In genomic region chr7:101814996-101815825, GRCh38 we compare ENCODE assay signal across 8 cellular contexts. TPM values are rescaled to one million over a fixed set of nuclear protein-coding genes. Genes with fewer than 3 reads are reported as not detected.
DNase-seq lines count a peak whose midpoint lies in the region; ATAC-seq and TF ChIP-seq lines count a peak whose summit lies in the region.

No MANE protein-coding gene starts in this region.

- H3K36me3 ChIP-seq in NT2/D1 (ENCODE audit: insufficient read depth, insufficient read length, low read length) (peaks cover 6% of the 10 kb centered on the region), ovary (no peaks in the 10 kb centered on the region), upper lobe of right lung (no peaks in the 10 kb centered on the region)

- DNase-seq in NCI-H524 (lab: John Stamatoyannopoulos, UW) (peak; percentile 22 to 67), NCI-H524 treated with DMSO at 0.1 percent for 48 hours (lab: John Stamatoyannopoulos, UW) (no peak), NT2/D1 (ENCODE audit: low read depth, low spot score) (no peak), globus pallidus (ENCODE audit: low spot score) (peak; percentile 46), ovary (peak; percentile 59 to 81 (median 77)), upper lobe of right lung (peak; percentile 84)
- DNase-seq in activated T-helper 9 cell treated with anti-CD3 and anti-CD28 coated beads, Interleukin-2, amount 50 U/mL, for 16 hours (ENCODE audit: low read depth), result peak; percentile 59

- H3K27me3 ChIP-seq in NT2/D1 (ENCODE audit: insufficient read depth, insufficient read length) (peaks cover 28% of the 10 kb centered on the region), ovary (no peaks in the 10 kb centered on the region), upper lobe of right lung (no peaks in the 10 kb centered on the region)

- H3K9ac ChIP-seq in NT2/D1 (ENCODE audit: insufficient read length, low read depth), result peak overlapping the region; percentile 74

- H3K27ac ChIP-seq in ovary (peak overlapping the region; percentile 72 to 76), upper lobe of right lung (peak overlapping the region; percentile 59)

- no peak for TF ChIP-seq POLR2A in ovary (IDR thresholded peaks at IDR 0.05)

- H3K9me3 ChIP-seq in NT2/D1 (ENCODE audit: insufficient read depth, low read length) (no peaks in the 10 kb centered on the region), ovary (no peaks in the 10 kb centered on the region), upper lobe of right lung (no peaks in the 10 kb centered on the region)

- no peak for TF ChIP-seq EP300 in ovary (IDR thresholded peaks at IDR 0.05)

- H3K4me1 ChIP-seq in NT2/D1 (ENCODE audit: insufficient read depth, insufficient read length) (no peaks in the 10 kb centered on the region), ovary (ENCODE audit: insufficient read depth) (peaks cover 2% of the 10 kb centered on the region), upper lobe of right lung (peaks cover 25% of the 10 kb centered on the region)

- intact Hi-C loops in ovary (cut with DNase I) (loop anchor here (5.0 to 10.0 kb wide), 11 partner anchors 60 to 422 kb away; no protein-coding TSS in a partner anchor), upper lobe of right lung (cut with DNase I) (loop anchor here (10.0 kb wide), 1 partner anchor 130 kb away; no protein-coding TSS in a partner anchor)

- ATAC-seq in HG02938 (IDR thresholded peaks at IDR 0.05; ENCODE audit: unreplicated experiment) (peak; percentile 31), upper lobe of right lung (peak; percentile 68)

- H3K4me3 ChIP-seq in NT2/D1 (ENCODE audit: insufficient read length, low read depth), result peak overlapping the region; percentile 42
- peak overlapping the region; percentile 47 for H3K4me3 ChIP-seq in ovary
- peak overlapping the region; percentile 82 for H3K4me3 ChIP-seq in upper lobe of right lung

- 1% methylated on average over 15 to 81 of the region's 89 CpGs for WGBS in ovary, 3 donors

- TF ChIP-seq CTCF in ovary (IDR thresholded peaks at IDR 0.05), result peak in 1 of 3 donors; percentile 43
- peak; percentile 45 for TF ChIP-seq CTCF in upper lobe of right lung (IDR thresholded peaks at IDR 0.05)

RNA-seq across cellular contexts. Expression of gene CUX1, which starts 2.2 kb away (rescaled TPM):
- total RNA-seq in ovary, result 100 to 1,000 TPM in 5 of 7 donors, 10 to 100 TPM in 2; 57.8 to 151 (median 126) TPM
- polyA plus RNA-seq in ovary, result 100 to 1,000 TPM in 1 of 2 donors, 10 to 100 TPM in 1; 42.2 to 139 TPM
- total RNA-seq in upper lobe of right lung, result 132 TPM

Comparison
In these comparisons a context has a peak if more than half of its experiments do, and no peak if none do; other contexts are left out.
1. DNase-seq: peak in NCI-H524 (2 of 2), activated T-helper 9 cell treated with anti-CD3 and anti-CD28 coated beads, Interleukin-2, amount 50 U/mL, for 16 hours (single experiment), globus pallidus (single experiment), ovary (5 of 5) and upper lobe of right lung (single experiment); none in NCI-H524 treated with DMSO at 0.1 percent for 48 hours (single experiment) and NT2/D1 (single experiment).
2. Peak in every context shown above with its lines, with median percentiles within 50 percentile points of each other: H3K4me3 ChIP-seq.